14 cellular contexts compared by ENCODE assay signal in genomic region chr2:69464575-69464974, GRCh38. TPM values are rescaled to one million over a fixed set of nuclear protein-coding genes. Genes with fewer than 3 reads are reported as not detected.
DNase-seq lines count a peak whose midpoint lies in the region; ATAC-seq, FAIRE-seq and TF ChIP-seq lines count a peak whose summit lies in the region.
"Had no signal": no experiment of that assay in that cellular context is flagged by ENCODE, and none has a peak within 500 bp of the region (broad histone marks: within the 10 kb centered on the region; RNA-seq: fewer than 3 reads in every experiment).

No MANE protein-coding gene starts in this region.

- TF ChIP-seq CTCF in K562 (IDR thresholded peaks at IDR 0.05 in 2 of 3, conservative IDR thresholded peaks at IDR 0.05 in 1 of 3; ENCODE audit: insufficient read depth in 2 of 3, low read depth in 1 of 3, low read length in 3 of 3): no peak
- TF ChIP-seq CTCF in suprapubic skin (IDR thresholded peaks at IDR 0.05): peak in 1 of 2 donors; percentile 29

- CTCF ChIA-PET in K562 (lab: Yijun Ruan, JAX; ENCODE audit: low intra/inter-chr PET ratio): no interaction called here

- no peak overlapping the region for H2AFZ ChIP-seq in K562 (ENCODE audit: low read depth, low read length)

- H3K36me3 ChIP-seq in K562 (ENCODE audit: control insufficient read depth, insufficient read depth, low read length) (no peaks in the 10 kb centered on the region; the same call in 2 of the 3 replicates), suprapubic skin (peaks cover 8% of the 10 kb centered on the region)
- H3K36me3 ChIP-seq: right lobe of liver had no signal

- DNase-seq in NCI-H82 (lab: John Stamatoyannopoulos, UW): peak; percentile 33
- DNase-seq in NCI-H82 treated with DMSO at 0.1 percent for 48 hours (lab: John Stamatoyannopoulos, UW; ENCODE audit: unreplicated experiment): no peak
- DNase-seq in K562 (ENCODE audit: extremely low read depth in 1 of 4, low spot score in 3 of 4): peak in 2 of 4 experiments; percentile 9 to 12
- DNase-seq in right cardiac atrium: peak in 2 of 3 donors; percentile 55 to 64
- DNase-seq in suprapubic skin (ENCODE audit: low spot score in 2 of 2): peak in 1 of 2 donors; percentile 72
- no peak for DNase-seq in NCI-H2196 (lab: John Stamatoyannopoulos, UW; ENCODE audit: unreplicated experiment)
- DNase-seq: activated T-cell treated with anti-CD3 and anti-CD28 coated beads, Interleukin-2, amount 50 U/mL, for 72 hours; midbrain; NCI-H2107; right lobe of liver had no signal

- in situ Hi-C loops in K562 (cut with MboI): no loop called here

- H4K20me1 ChIP-seq in K562 (replicated peaks; ENCODE audit: control insufficient read depth, insufficient read depth, low read length): no peaks in the 10 kb centered on the region

- TF ChIP-seq POLR2A in K562 (conservative IDR thresholded peaks at IDR 0.05): no peak
- no peak for TF ChIP-seq POLR2A in suprapubic skin (IDR thresholded peaks at IDR 0.05)

- intact Hi-C loops in K562 (cut with micrococcal nuclease) (no loop called here), right cardiac atrium (cut with DNase I) (no loop called here)

- H3K27ac ChIP-seq in K562 (ENCODE audit: extremely low read depth, low read depth, low read length) (no peak overlapping the region), right cardiac atrium (ENCODE audit: low read length) (no peak overlapping the region), suprapubic skin (peak overlapping the region; percentile 49)
- H3K27ac ChIP-seq: right lobe of liver had no signal

- H3K9me3 ChIP-seq in K562 (replicated peaks; ENCODE audit: control insufficient read depth, insufficient read depth, low read depth, low read length) (no peaks in the 10 kb centered on the region), right cardiac atrium (ENCODE audit: control insufficient read depth, low read length) (no peaks in the 10 kb centered on the region), suprapubic skin (no peaks in the 10 kb centered on the region)
- H3K9me3 ChIP-seq: right lobe of liver had no signal

- no peaks in the 10 kb centered on the region for H3K79me2 ChIP-seq in K562 (ENCODE audit: control insufficient read depth, insufficient read depth, low read length)

- H3K9me1 ChIP-seq in K562 (ENCODE audit: control insufficient read depth, insufficient read depth, low read length): no peaks in the 10 kb centered on the region

- WGBS in K562 (ENCODE audit: insufficient coverage, low coverage, missing lambda C conversion rate): 33% methylated on average over 3 of the region's 3 CpGs
- 60% methylated on average over 3 of the region's 3 CpGs for WGBS in right cardiac atrium
- 51% methylated on average over 3 of the region's 3 CpGs for WGBS in suprapubic skin

- no peak overlapping the region for H3K4me2 ChIP-seq in K562 (ENCODE audit: insufficient read depth, low read length)

- no peak for FAIRE-seq in K562 (lab: Jason Lieb, UNC)
- FAIRE-seq: A204.1, colon had no signal

- ATAC-seq in K562 (peak; percentile 79), right cardiac atrium (peak; percentile 71 to 84), GM19463 (IDR thresholded peaks at IDR 0.05; ENCODE audit: unreplicated experiment) (no peak), HG03565 (IDR thresholded peaks at IDR 0.05; ENCODE audit: unreplicated experiment) (no peak)
- ATAC-seq: activated T-cell treated with anti-CD3 and anti-CD28 coated beads, Interleukin-2, amount 50 U/mL, for 72 hours had no signal

- POLR2A ChIA-PET in K562 (lab: Yijun Ruan, JAX): interaction anchor here (0.6 to 1.7 kb wide), 4 partner anchors 11 to 24 kb away, joined by 3 to 6 read pairs (median 5); no protein-coding TSS in a partner anchor

- H3K4me3 ChIP-seq in K562 (no peak overlapping the region), right cardiac atrium (ENCODE audit: low read length) (no peak overlapping the region), suprapubic skin (no peak overlapping the region)
- H3K4me3 ChIP-seq: right lobe of liver had no signal

- TF ChIP-seq EP300 in K562 (IDR thresholded peaks at IDR 0.05; ENCODE audit: low read length) (no peak), suprapubic skin (IDR thresholded peaks at IDR 0.05) (no peak)

- no TSS peak for BruUV-seq in K562 (replicated peaks; lab: Mats Ljungman, UMichigan)

- H3K9ac ChIP-seq in K562 (ENCODE audit: insufficient read depth in 1 of 2, low read depth in 2 of 2, low read length in 2 of 2): no peak overlapping the region

- H3K4me1 ChIP-seq in K562 (replicated peaks in 1 of 2; ENCODE audit: control insufficient read depth in 2 of 2, insufficient read depth in 2 of 2, low read length in 2 of 2) (no peaks in the 10 kb centered on the region), right cardiac atrium (ENCODE audit: control insufficient read depth, insufficient read depth, low read length) (no peaks in the 10 kb centered on the region), suprapubic skin (peaks cover 7% of the 10 kb centered on the region)
- H3K4me1 ChIP-seq: right lobe of liver had no signal

- no peak for TF ChIP-seq RAD21 in K562 (CRISPR knock-in tag; conservative IDR thresholded peaks at IDR 0.05 in 1 of 2, IDR thresholded peaks at IDR 0.05 in 1 of 2)

- H3K27me3 ChIP-seq in K562 (ENCODE audit: control insufficient read depth in 2 of 2, insufficient read depth in 2 of 2, low read length in 2 of 2): no peaks in the 10 kb centered on the region
- no peaks in the 10 kb centered on the region for H3K27me3 ChIP-seq in right cardiac atrium (ENCODE audit: control insufficient read depth, insufficient read depth)
- H3K27me3 ChIP-seq in suprapubic skin: no peaks in the 10 kb centered on the region
- H3K27me3 ChIP-seq: right lobe of liver had no signal

TF ChIP-seq in K562, 482 proteins besides CTCF, POLR2A, EP300 and RAD21 (continues in another document):
- TF ChIP-seq IRF1 (CRISPR knock-in tag; IDR thresholded peaks at IDR 0.05; ENCODE audit: borderline replicate concordance) (no peak), CEBPZ (IDR thresholded peaks at IDR 0.05; ENCODE audit: borderline replicate concordance, low read depth, low read length) (no peak), TEAD1 (CRISPR knock-in tag; IDR thresholded peaks at IDR 0.05) (no peak), SLC30A9 (CRISPR knock-in tag; IDR thresholded peaks at IDR 0.05) (no peak), CREM (IDR thresholded peaks at IDR 0.05; ENCODE audit: low read depth) (0 out of 2 replicates have a peak, but pooled peaks have one; percentile 15), ATF1 (CRISPR knock-in tag; IDR thresholded peaks at IDR 0.05) (no peak), ATF1 (tag; IDR thresholded peaks at IDR 0.05) (0 out of 2 replicates have a peak, but pooled peaks have one; percentile 15), FOXA3 (CRISPR knock-in tag; conservative IDR thresholded peaks at IDR 0.05 in 1 of 2, IDR thresholded peaks at IDR 0.05 in 1 of 2) (no peak), BMI1 (IDR thresholded peaks at IDR 0.05; ENCODE audit: low read length) (no peak), TAF15 (IDR thresholded peaks at IDR 0.05; ENCODE audit: low read depth, low read length) (no peak)

RNA-seq across cellular contexts. Expression of gene NFU1, which starts 27.3 kb away (rescaled TPM):
- 4.6 and 7.7 TPM in 2 replicates for total RNA-seq in K562 (2011; cell fraction: chromatin; rRNA removed; ENCODE audit: low replicate concordance)
- 3.4 and 4.5 TPM in 2 replicates for total RNA-seq in K562 (2011; cell fraction: nucleolus; rRNA removed)
- 6.7 and 8.2 TPM in 2 replicates for total RNA-seq in K562 (2011; cell fraction: nucleoplasm; rRNA removed)
- total RNA-seq in K562 (2014; rRNA removed): 31.8 and 47.0 TPM in 2 replicates
- total RNA-seq in K562 (2014; rRNA removed; fragmentation: Illumina TruSeq; extraction: Trizol): 54.7 and 62.0 TPM in 2 replicates
- total RNA-seq in K562 (2015; rRNA removed; fragmentation: Illumina TruSeq; extraction: Trizol): 52.7 and 53.7 TPM in 2 replicates
- total RNA-seq in K562 (2021): 41.2 and 46.1 TPM in 2 replicates
- polyA plus RNA-seq in K562 (2011; rRNA removed): 24.8 and 60.3 TPM in 2 replicates
- polyA plus RNA-seq in K562 (2011; cell fraction: cytosol; rRNA removed): 14.8 and 21.4 TPM in 2 replicates
- polyA plus RNA-seq in K562 (2011; cell fraction: nucleus; rRNA removed): 7.1 and 8.8 TPM in 2 replicates
- 55.7 and 58.1 TPM in 2 replicates for polyA plus RNA-seq in K562 (2012)
- polyA plus RNA-seq in K562 (2014; fragmentation: Illumina TruSeq; extraction: Trizol): 32.5 and 33.3 TPM in 2 replicates
- polyA plus RNA-seq in K562 (2014; fragmentation: Nextera tagmentation; extraction: Ambion mirVana): 10 to 100 TPM; 33.9 to 59.4 TPM
- 60.4 and 61.8 TPM in 2 replicates for polyA plus RNA-seq in K562 (2014; rRNA removed)
- polyA minus RNA-seq in K562 (2011; rRNA and poly(A)+ RNA removed): 22.7 and 35.6 TPM in 2 replicates
- 5.7 and 10.4 TPM in 2 replicates for polyA minus RNA-seq in K562 (2011; cell fraction: cytosol; rRNA and poly(A)+ RNA removed)
- 3.4 and 4.4 TPM in 2 replicates for polyA minus RNA-seq in K562 (2011; cell fraction: nucleus; rRNA and poly(A)+ RNA removed)
- total RNA-seq in right cardiac atrium: 10 to 100 TPM; 50.1 to 57.5 (median 52.4) TPM
- polyA plus RNA-seq in right cardiac atrium: 62.5 TPM
- 10 to 100 TPM; 18.0 to 27.8 (median 22.8) TPM for total RNA-seq in suprapubic skin

Comparison
In these comparisons a context has a peak if more than half of its experiments do, and no peak if none do; other contexts are left out.
1. DNase-seq: peak in NCI-H82 (single experiment) and right cardiac atrium (2 of 3); none in NCI-H82 treated with DMSO at 0.1 percent for 48 hours (single experiment) and NCI-H2196 (single experiment).
2. ATAC-seq: peak in K562 (single experiment) and right cardiac atrium (2 of 2); none in GM19463 (single experiment) and HG03565 (single experiment).